10 cellular contexts compared by ENCODE assay signal in the genomic region with DNA sequence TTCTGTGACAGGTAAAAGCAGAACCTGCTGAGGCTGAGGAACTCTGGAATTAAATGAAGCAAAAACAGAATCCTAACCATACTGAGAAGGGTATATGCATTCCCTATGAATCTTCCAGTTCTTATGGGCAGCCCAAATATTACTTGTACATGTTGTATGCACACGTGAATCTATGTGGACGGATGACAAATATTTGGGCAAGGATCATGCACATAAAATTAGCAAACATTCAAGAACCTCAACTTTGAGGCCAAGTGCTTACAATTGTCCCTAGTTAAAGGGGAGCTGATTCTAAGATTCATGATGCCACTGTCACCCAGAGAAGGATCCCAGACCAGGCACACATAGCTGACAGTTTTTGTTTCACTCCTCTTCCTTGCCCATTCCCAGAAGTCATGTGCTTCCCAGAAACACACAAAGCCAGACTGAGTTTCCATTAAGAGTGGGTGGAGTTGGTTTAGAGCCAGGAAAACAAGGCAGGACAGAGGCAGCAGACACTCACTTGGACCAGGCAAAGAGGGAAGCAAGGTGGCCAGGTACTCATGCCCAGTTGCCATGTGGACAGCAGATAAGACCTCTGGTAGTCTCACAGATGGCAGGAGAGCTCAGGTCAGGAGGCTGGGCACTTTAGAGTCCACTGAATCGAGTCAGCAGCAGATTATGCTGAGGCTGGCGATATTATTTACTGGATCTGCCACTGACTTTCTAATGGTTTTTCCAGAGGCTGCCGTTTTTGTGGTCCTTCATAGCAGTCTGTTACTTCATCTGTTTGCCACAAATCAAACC. TPM values are rescaled to one million over a fixed set of nuclear protein-coding genes. Genes with fewer than 3 reads are reported as not detected.
DNase-seq lines count a peak whose midpoint lies in the region; ATAC-seq and TF ChIP-seq lines count a peak whose summit lies in the region.
"Had no signal": no experiment of that assay in that cellular context is flagged by ENCODE, and none has a peak within 500 bp of the region (broad histone marks: within the 10 kb centered on the region; RNA-seq: fewer than 3 reads in every experiment).

No MANE protein-coding gene starts in this region.

- DNase-seq in COLO829 (ENCODE audit: low spot score): peak; percentile 88
- DNase-seq in adrenal gland: peak in 6 of 7 donors; percentile 45 to 84 (median 70)
- peak in 1 of 2 donors; percentile 90 for DNase-seq in heart right ventricle
- DNase-seq in prostate gland (ENCODE audit: low spot score): peak; percentile 82
- DNase-seq in stimulated activated CD4-positive, alpha-beta T cell treated with anti-CD3 and anti-CD28 coated beads, Interleukin-4, amount 100 ng/mL, for 4 hours: no peak
- no peak for DNase-seq in CD4-positive, alpha-beta T cell
- no peak for DNase-seq in Caco-2
- DNase-seq in midbrain (lab: John Stamatoyannopoulos, UW): no peak
- DNase-seq: stimulated activated CD4-positive, alpha-beta T cell treated with anti-CD3 and anti-CD28 coated beads, Interleukin-4, amount 100 ng/mL, for 24 hours had no signal

- H3K36me3 Mint-ChIP-seq in CD4-positive, alpha-beta T cell (ENCODE audit: low read depth): peaks cover 83% of the 10 kb centered on the region
- peaks cover 40% of the 10 kb centered on the region for H3K36me3 Mint-ChIP-seq in Caco-2 (ENCODE audit: insufficient read depth, unreplicated experiment)

- no peaks in the 10 kb centered on the region for H3K27me3 Mint-ChIP-seq in CD4-positive, alpha-beta T cell
- H3K27me3 Mint-ChIP-seq in Caco-2 (ENCODE audit: insufficient read depth, unreplicated experiment): no peaks in the 10 kb centered on the region

- no TSS peak for BruUV-seq in Caco-2 (replicated peaks; lab: Mats Ljungman, UMichigan)

- H3K27me3 ChIP-seq in adrenal gland (no peaks in the 10 kb centered on the region), heart right ventricle (no peaks in the 10 kb centered on the region), prostate gland (replicated peaks; ENCODE audit: insufficient read depth) (no peaks in the 10 kb centered on the region), Caco-2 (replicated peaks; ENCODE audit: control insufficient read depth, insufficient read depth, low read length) (no peaks in the 10 kb centered on the region)
- no peaks in the 10 kb centered on the region for H3K27me3 ChIP-seq in CD4-positive, alpha-beta T cell (ENCODE audit: control insufficient read depth, insufficient read depth, low read length)

- H3K4me3 Mint-ChIP-seq in CD4-positive, alpha-beta T cell: no peak overlapping the region
- no peak overlapping the region for H3K4me3 Mint-ChIP-seq in Caco-2 (ENCODE audit: unreplicated experiment)

- peak; percentile 87 to 94 (median 90) for ATAC-seq in heart right ventricle
- no peak for ATAC-seq in CD4-positive, alpha-beta T cell (ENCODE audit: poor library complexity)
- ATAC-seq: Panc1 had no signal

- H3K4me1 ChIP-seq in adrenal gland (replicated peaks in 1 of 2) (peaks cover 26 to 41% of the 10 kb centered on the region in 2 donors), heart right ventricle (peaks cover 27 to 78% (median 63%) of the 10 kb centered on the region in 9 donors), prostate gland (replicated peaks) (peaks cover 20% of the 10 kb centered on the region), Caco-2 (peaks cover 43% of the 10 kb centered on the region)

- no peaks in the 10 kb centered on the region for H3K9me3 Mint-ChIP-seq in CD4-positive, alpha-beta T cell
- no peaks in the 10 kb centered on the region for H3K9me3 Mint-ChIP-seq in Caco-2 (ENCODE audit: unreplicated experiment)

- TF ChIP-seq POLR2A in adrenal gland (IDR thresholded peaks at IDR 0.05): no peak
- no peak for TF ChIP-seq POLR2A in prostate gland (IDR thresholded peaks at IDR 0.05)

- H3K27ac Mint-ChIP-seq in CD4-positive, alpha-beta T cell: no peak overlapping the region
- no peak overlapping the region for H3K27ac Mint-ChIP-seq in Caco-2 (ENCODE audit: unreplicated experiment)

- CTCF ChIA-PET in CD4-positive, alpha-beta T cell (lab: Charles Lee): no interaction called here
- CTCF ChIA-PET in Caco-2 (lab: Charles Lee): no interaction called here

- TF ChIP-seq CTCF in adrenal gland (IDR thresholded peaks at IDR 0.05) (no peak), heart right ventricle (IDR thresholded peaks at IDR 0.05) (no peak), prostate gland (IDR thresholded peaks at IDR 0.05) (no peak), Caco-2 (IDR thresholded peaks at IDR 0.05; ENCODE audit: insufficient read depth in 1 of 2, low read depth in 1 of 2, low read length in 1 of 2, severe bottlenecking in 1 of 2, unreplicated experiment in 1 of 2) (no peak)
- TF ChIP-seq CTCF in CD4-positive, alpha-beta T cell (IDR thresholded peaks at IDR 0.05): no peak

- H3K4me1 Mint-ChIP-seq in CD4-positive, alpha-beta T cell (ENCODE audit: low read depth): no peaks in the 10 kb centered on the region
- peaks cover 31% of the 10 kb centered on the region for H3K4me1 Mint-ChIP-seq in Caco-2 (ENCODE audit: low read depth, unreplicated experiment)

- peaks cover 0 to 43% of the 10 kb centered on the region in 2 donors for H3K36me3 ChIP-seq in adrenal gland (replicated peaks in 1 of 2)
- H3K36me3 ChIP-seq in heart right ventricle: peaks cover 0 to 74% (median 28%) of the 10 kb centered on the region in 9 donors
- peaks cover 0 to 8% of the 10 kb centered on the region in 2 donors for H3K36me3 ChIP-seq in prostate gland
- no peaks in the 10 kb centered on the region for H3K36me3 ChIP-seq in Caco-2 (ENCODE audit: control insufficient read depth, insufficient read depth, low read length)

- POLR2A ChIA-PET in CD4-positive, alpha-beta T cell (lab: Charles Lee): no interaction called here
- POLR2A ChIA-PET in Caco-2 (lab: Charles Lee): no interaction called here

- peak overlapping the region in 4 of 5 donors; percentile 5 to 86 (median 48) for H3K27ac ChIP-seq in adrenal gland
- peak overlapping the region; percentile 67 to 95 (median 85) for H3K27ac ChIP-seq in heart right ventricle
- H3K27ac ChIP-seq in prostate gland: peak overlapping the region; percentile 74 to 85
- H3K27ac ChIP-seq in CD4-positive, alpha-beta T cell (ENCODE audit: low read depth, low read length): no peak overlapping the region

- H3K9me3 ChIP-seq in adrenal gland (replicated peaks in 1 of 3) (no peaks in the 10 kb centered on the region), heart right ventricle (no peaks in the 10 kb centered on the region), prostate gland (no peaks in the 10 kb centered on the region), Caco-2 (no peaks in the 10 kb centered on the region)
- H3K9me3 ChIP-seq in CD4-positive, alpha-beta T cell (ENCODE audit: control insufficient read depth, low read length): no peaks in the 10 kb centered on the region

- WGBS in adrenal gland, 4 donors: 67 to 90% (median 78%) methylated on average over 2 to 5 of the region's 5 CpGs
- 14 to 15% methylated on average over 5 of the region's 5 CpGs for WGBS in heart right ventricle, 2 donors
- 41% methylated on average over 5 of the region's 5 CpGs for WGBS in prostate gland

- intact Hi-C loops in adrenal gland (cut with DNase I): no loop called here
- intact Hi-C loops in heart right ventricle (cut with DNase I): loop anchor here in 5 of 10 donors (2.0 to 10.0 kb wide), 4 partner anchors 46 to 79 kb away; partner anchors contain the start of gene RNF19B (in 4 of the 5)
- intact Hi-C loops in prostate gland (cut with DNase I): no loop called here
- intact Hi-C loops in CD4-positive, alpha-beta T cell (cut with DNase I, micrococcal nuclease): no loop called here
- intact Hi-C loops in Caco-2 (cut with micrococcal nuclease; ENCODE audit: unreplicated experiment): no loop called here

- no peak overlapping the region for H3K4me3 ChIP-seq in adrenal gland
- peak overlapping the region in 3 of 10 donors; percentile 6 to 8 (median 6) for H3K4me3 ChIP-seq in heart right ventricle
- H3K4me3 ChIP-seq in prostate gland: no peak overlapping the region
- no peak overlapping the region for H3K4me3 ChIP-seq in Caco-2 (ENCODE audit: low read depth, low read length)

RNA-seq across cellular contexts. Expression of gene AK2, which starts 25.5 kb away (rescaled TPM):
- total RNA-seq in adrenal gland: 100 to 1,000 TPM; 105 to 176 (median 144) TPM
- polyA plus RNA-seq in adrenal gland: 100 to 1,000 TPM in 1 of 3 donors, 10 to 100 TPM in 2; 55.3 to 245 (median 75.7) TPM
- total RNA-seq in heart right ventricle: 100 to 1,000 TPM in 9 of 10 donors, 10 to 100 TPM in 1; 93.3 to 154 (median 111) TPM
- 100 to 1,000 TPM; 175 to 305 TPM for polyA plus RNA-seq in heart right ventricle
- total RNA-seq in prostate gland: 100 to 1,000 TPM; 120 to 123 TPM
- 10 to 100 TPM; 25.6 to 30.4 TPM for total RNA-seq in CD4-positive, alpha-beta T cell
- 127 and 139 TPM in 2 replicates for total RNA-seq in Caco-2 (2022)

RNA-seq across cellular contexts. Expression of gene RNF19B, which starts 46.5 kb away (rescaled TPM):
- total RNA-seq in adrenal gland: 10 to 100 TPM; 16.9 to 36.5 (median 26.0) TPM
- 10 to 100 TPM in 1 of 3 donors, 1 to 10 TPM in 2; 4.7 to 10.5 (median 6.7) TPM for polyA plus RNA-seq in adrenal gland
- total RNA-seq in heart right ventricle: 10 to 100 TPM; 10.2 to 36.9 (median 13.8) TPM
- 1 to 10 TPM; 1.1 to 7.0 TPM for polyA plus RNA-seq in heart right ventricle
- total RNA-seq in prostate gland: 10 to 100 TPM; 16.7 to 77.8 TPM
- total RNA-seq in CD4-positive, alpha-beta T cell: 10 to 100 TPM; 33.4 to 37.4 TPM
- 13.9 and 14.5 TPM in 2 replicates for total RNA-seq in Caco-2 (2022)

Comparison
In these comparisons a context has a peak if more than half of its experiments do, and no peak if none do; other contexts are left out.
1. DNase-seq: peak in COLO829 (single experiment), adrenal gland (6 of 7) and prostate gland (single experiment); none in stimulated activated CD4-positive, alpha-beta T cell treated with anti-CD3 and anti-CD28 coated beads, Interleukin-4, amount 100 ng/mL, for 4 hours (0 of 2), CD4-positive, alpha-beta T cell (0 of 10), Caco-2 (0 of 2) and midbrain (single experiment).